ENCODE assay signal across 11 cellular contexts in the genomic region with DNA sequence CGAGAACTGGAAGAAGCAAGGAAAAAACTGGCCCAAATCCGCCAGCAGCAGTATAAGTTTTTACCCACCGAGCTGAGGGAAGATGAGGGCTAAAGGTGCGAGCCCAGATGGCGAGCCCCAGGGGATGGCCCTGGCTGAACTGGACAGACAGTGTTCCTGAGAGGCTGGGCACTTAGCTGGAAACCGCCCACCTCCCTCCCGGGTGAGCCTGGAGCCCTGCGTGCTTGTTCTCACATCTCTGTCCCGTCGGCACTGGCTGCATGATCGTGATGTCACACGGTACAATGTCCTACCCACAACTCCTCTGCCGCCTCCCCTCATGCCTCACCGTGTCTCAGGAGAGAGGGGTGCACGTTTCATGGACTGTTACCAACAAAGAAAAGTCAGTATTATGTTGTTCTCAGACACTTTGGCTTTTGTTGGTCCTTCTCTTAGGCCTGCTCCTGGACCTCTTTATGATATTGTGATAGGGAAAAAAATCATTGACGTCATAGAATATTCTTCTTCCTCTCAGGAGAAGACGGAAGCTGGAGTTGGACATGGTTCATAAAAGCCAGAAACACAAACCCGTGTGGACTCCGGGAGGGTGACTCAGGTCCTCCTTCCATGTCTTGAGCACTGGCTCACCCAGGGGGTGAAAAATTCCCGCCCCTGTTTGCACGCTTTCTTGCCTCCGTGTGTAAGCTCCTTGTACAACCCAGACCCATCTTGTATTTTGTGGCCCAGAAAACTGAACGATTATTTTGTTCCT.
"Had no signal": no experiment of that assay in that cellular context is flagged by ENCODE, and none has a peak within 500 bp of the region (broad histone marks: within the 10 kb centered on the region; RNA-seq: fewer than 3 reads in every experiment).

No MANE protein-coding gene starts in this region.

- DNase-seq: activated CD4-positive, alpha-beta T cell treated with anti-CD3 and anti-CD28 coated beads, Interleukin-2, amount 50 U/mL, for 4 hours; activated CD4-positive, CD25-positive, alpha-beta regulatory T cell treated with anti-CD3 and anti-CD28 coated beads, Interleukin-2, amount 50 U/mL, for 72 hours; activated gamma-delta T cell; activated T-cell treated with anti-CD3 and anti-CD28 coated beads, Interleukin-2, amount 50 U/mL, for 4 hours; foreskin melanocyte; nephron progenitor cell; T-helper 9 cell; tibial artery had no signal

- H3K4me3 Mint-ChIP-seq: activated naive CD8-positive, alpha-beta T cell; activated T-cell treated with anti-CD3 and anti-CD28 coated beads, Interleukin-2, amount 50 U/mL, for 4 hours; nephron progenitor cell had no signal

- H3K27ac Mint-ChIP-seq: activated naive CD8-positive, alpha-beta T cell had no signal

- H3K27me3 ChIP-seq: SJSA1, tibial artery had no signal

- H3K27me3 Mint-ChIP-seq: activated naive CD8-positive, alpha-beta T cell had no signal

- H3K4me1 ChIP-seq: tibial artery had no signal

- H3K9me3 ChIP-seq: SJSA1, tibial artery had no signal

- ATAC-seq: activated T-cell treated with anti-CD3 and anti-CD28 coated beads, Interleukin-2, amount 50 U/mL, for 4 hours had no signal

- H3K36me3 Mint-ChIP-seq: activated naive CD8-positive, alpha-beta T cell had no signal

- H3K27ac ChIP-seq: tibial artery had no signal

- H3K4me3 ChIP-seq: lung, SJSA1, tibial artery had no signal

- H3K9me3 Mint-ChIP-seq: activated T-cell treated with anti-CD3 and anti-CD28 coated beads, Interleukin-2, amount 50 U/mL, for 4 hours; nephron progenitor cell had no signal
